In the genomic region with DNA sequence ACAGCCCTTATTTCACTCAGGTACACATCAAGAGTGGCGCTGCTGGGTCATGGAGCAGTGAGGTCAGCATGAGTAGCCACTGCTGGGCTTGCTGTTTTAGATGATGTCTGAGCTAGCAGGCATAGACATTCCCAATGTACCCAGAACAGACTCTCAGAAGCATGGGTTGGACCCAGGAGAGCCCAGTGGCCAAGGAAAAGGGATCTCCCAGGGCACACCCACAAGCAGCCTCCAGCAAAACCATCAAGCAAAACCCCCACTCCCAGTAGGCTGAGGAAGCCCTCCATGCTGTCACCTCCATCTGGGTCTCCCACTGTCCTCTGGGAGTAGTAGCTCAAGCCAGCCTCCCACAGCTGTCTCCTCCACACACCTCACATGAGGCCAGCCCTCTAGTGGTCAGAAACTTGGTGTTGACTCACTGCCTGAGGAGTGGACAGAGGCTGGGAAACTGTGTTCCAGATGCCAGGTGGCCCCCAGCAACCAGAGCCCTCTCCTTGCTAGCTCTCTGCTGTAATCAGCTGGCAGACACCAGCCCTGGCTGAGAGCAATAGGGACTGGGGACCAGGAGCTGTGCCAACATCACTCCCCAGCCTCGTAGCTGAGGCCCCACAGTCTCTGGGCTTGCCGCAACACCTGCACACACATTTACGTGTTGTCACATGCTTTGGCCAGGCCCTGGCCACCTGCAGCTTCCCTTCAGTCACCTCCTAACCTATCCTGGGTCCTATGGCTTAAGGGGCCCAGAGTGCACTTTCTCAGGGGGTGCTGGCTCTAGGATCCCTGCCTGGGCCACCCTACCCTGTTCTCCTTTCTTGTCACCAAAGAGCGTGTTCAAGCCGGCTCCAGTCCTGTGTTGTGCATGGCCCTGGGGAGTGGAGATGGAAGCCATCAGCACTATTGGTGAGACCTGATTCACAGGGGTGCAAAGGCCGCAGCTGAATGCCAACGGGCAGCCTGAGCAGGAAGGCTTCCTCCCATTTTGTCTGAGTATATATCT, we compare ENCODE assay signal across 1 cellular context.
TF ChIP-seq lines count a peak whose summit lies in the region.

No MANE protein-coding gene starts in this region.

TF ChIP-seq in K562, 482 proteins besides CTCF, POLR2A, EP300 and RAD21 (continued from another document):
- TF ChIP-seq, protein P1, sequence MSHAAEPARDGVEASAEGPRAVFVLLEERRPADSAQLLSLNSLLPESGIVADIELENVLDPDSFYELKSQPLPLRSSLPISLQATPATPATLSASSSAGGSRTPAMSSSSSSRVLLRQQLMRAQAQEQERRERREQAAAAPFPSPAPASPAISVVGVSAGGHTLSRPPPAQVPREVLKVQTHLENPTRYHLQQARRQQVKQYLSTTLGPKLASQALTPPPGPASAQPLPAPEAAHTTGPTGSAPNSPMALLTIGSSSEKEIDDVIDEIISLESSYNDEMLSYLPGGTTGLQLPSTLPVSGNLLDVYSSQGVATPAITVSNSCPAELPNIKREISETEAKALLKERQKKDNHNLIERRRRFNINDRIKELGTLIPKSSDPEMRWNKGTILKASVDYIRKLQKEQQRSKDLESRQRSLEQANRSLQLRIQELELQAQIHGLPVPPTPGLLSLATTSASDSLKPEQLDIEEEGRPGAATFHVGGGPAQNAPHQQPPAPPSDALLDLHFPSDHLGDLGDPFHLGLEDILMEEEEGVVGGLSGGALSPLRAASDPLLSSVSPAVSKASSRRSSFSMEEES (CRISPR knock-in tag; IDR thresholded peaks at IDR 0.05) = no peak
- no peak for TF ChIP-seq KLF6 (CRISPR knock-in tag; IDR thresholded peaks at IDR 0.05; ENCODE audit: borderline replicate concordance)
- peak; percentile 41; the same call in 1 of the 2 replicates for TF ChIP-seq ZBTB7A (IDR thresholded peaks at IDR 0.05; ENCODE audit: borderline replicate concordance, control insufficient read depth, low read depth, low read length)
- TF ChIP-seq, protein P2, sequence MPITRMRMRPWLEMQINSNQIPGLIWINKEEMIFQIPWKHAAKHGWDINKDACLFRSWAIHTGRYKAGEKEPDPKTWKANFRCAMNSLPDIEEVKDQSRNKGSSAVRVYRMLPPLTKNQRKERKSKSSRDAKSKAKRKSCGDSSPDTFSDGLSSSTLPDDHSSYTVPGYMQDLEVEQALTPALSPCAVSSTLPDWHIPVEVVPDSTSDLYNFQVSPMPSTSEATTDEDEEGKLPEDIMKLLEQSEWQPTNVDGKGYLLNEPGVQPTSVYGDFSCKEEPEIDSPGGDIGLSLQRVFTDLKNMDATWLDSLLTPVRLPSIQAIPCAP (CRISPR knock-in tag; IDR thresholded peaks at IDR 0.05; ENCODE audit: borderline replicate concordance) = no peak
- TF ChIP-seq ZNF23 (CRISPR knock-in tag; IDR thresholded peaks at IDR 0.05) = no peak
- no peak for TF ChIP-seq ZZZ3 (IDR thresholded peaks at IDR 0.05)
- TF ChIP-seq PHF21A (IDR thresholded peaks at IDR 0.05; ENCODE audit: borderline replicate concordance, low read depth) = no peak
- TF ChIP-seq, protein P3, sequence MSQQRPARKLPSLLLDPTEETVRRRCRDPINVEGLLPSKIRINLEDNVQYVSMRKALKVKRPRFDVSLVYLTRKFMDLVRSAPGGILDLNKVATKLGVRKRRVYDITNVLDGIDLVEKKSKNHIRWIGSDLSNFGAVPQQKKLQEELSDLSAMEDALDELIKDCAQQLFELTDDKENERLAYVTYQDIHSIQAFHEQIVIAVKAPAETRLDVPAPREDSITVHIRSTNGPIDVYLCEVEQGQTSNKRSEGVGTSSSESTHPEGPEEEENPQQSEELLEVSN (IDR thresholded peaks at IDR 0.05; ENCODE audit: borderline replicate concordance in 1 of 2, extremely low read depth in 1 of 2, insufficient read depth in 1 of 2, insufficient read length in 1 of 2, low read depth in 1 of 2, low read length in 1 of 2, poor library complexity in 1 of 2, severe bottlenecking in 1 of 2) = peak in 1 of 2 experiments; percentile 14
- TF ChIP-seq L3MBTL2 (IDR thresholded peaks at IDR 0.05) = peak; percentile 53; the same call in 1 of the 2 replicates
- no peak for TF ChIP-seq STAT5A (IDR thresholded peaks at IDR 0.05; ENCODE audit: borderline replicate concordance, low read length)
- TF ChIP-seq STAG1 (CRISPR knock-in tag; IDR thresholded peaks at IDR 0.05; ENCODE audit: borderline replicate concordance) = no peak
- TF ChIP-seq RBM15 (IDR thresholded peaks at IDR 0.05; ENCODE audit: insufficient read depth, low read length) = no peak
- no peak for TF ChIP-seq GTF2A2 (tag; IDR thresholded peaks at IDR 0.05)
- TF ChIP-seq MEF2A (IDR thresholded peaks at IDR 0.05; ENCODE audit: control insufficient read depth, low read depth, low read length) = no peak
- no peak for TF ChIP-seq ZSCAN29 (IDR thresholded peaks at IDR 0.05)
- TF ChIP-seq SPI1 (IDR thresholded peaks at IDR 0.05; ENCODE audit: borderline replicate concordance, low read depth, low read length) = no peak
- no peak for TF ChIP-seq ZNF212 (CRISPR knock-in tag; IDR thresholded peaks at IDR 0.05)
- no peak for TF ChIP-seq ZFPM2 (CRISPR knock-in tag; IDR thresholded peaks at IDR 0.05)
- TF ChIP-seq PTTG1 (tag; IDR thresholded peaks at IDR 0.05; ENCODE audit: low read depth) = no peak
- 0 out of 4 replicates have a peak, but pooled peaks of 1 of the 2 experiments have one; percentile 40 for TF ChIP-seq RCOR1 (IDR thresholded peaks at IDR 0.05; ENCODE audit: borderline replicate concordance in 1 of 2, low read depth in 2 of 2, low read length in 2 of 2)
- TF ChIP-seq, protein P4, sequence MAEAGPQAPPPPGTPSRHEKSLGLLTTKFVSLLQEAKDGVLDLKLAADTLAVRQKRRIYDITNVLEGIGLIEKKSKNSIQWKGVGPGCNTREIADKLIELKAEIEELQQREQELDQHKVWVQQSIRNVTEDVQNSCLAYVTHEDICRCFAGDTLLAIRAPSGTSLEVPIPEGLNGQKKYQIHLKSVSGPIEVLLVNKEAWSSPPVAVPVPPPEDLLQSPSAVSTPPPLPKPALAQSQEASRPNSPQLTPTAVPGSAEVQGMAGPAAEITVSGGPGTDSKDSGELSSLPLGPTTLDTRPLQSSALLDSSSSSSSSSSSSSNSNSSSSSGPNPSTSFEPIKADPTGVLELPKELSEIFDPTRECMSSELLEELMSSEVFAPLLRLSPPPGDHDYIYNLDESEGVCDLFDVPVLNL (CRISPR knock-in tag; IDR thresholded peaks at IDR 0.05; ENCODE audit: low read depth) = no peak
- no peak for TF ChIP-seq HNRNPUL1 (IDR thresholded peaks at IDR 0.05; ENCODE audit: low read length)
- TF ChIP-seq ZSCAN32 (CRISPR knock-in tag; IDR thresholded peaks at IDR 0.05) = no peak
- TF ChIP-seq NFE2L1 (tag; IDR thresholded peaks at IDR 0.05; ENCODE audit: borderline replicate concordance, low read depth) = no peak
- no peak for TF ChIP-seq YBX1 (IDR thresholded peaks at IDR 0.05)
- TF ChIP-seq CCNT2 (IDR thresholded peaks at IDR 0.05; ENCODE audit: borderline replicate concordance, extremely low read depth, insufficient read length, low read depth, low read length) = no peak
- TF ChIP-seq SAP30 (IDR thresholded peaks at IDR 0.05; ENCODE audit: borderline replicate concordance, insufficient read depth, low read depth, low read length, poor library complexity, severe bottlenecking) = no peak
- peak in 1 of 3 experiments; percentile 24 for TF ChIP-seq YY1 (IDR thresholded peaks at IDR 0.05; ENCODE audit: borderline replicate concordance in 1 of 3, control insufficient read depth in 1 of 3, extremely low read depth in 1 of 3, insufficient read depth in 3 of 3, insufficient read length in 1 of 3, insufficient replicate concordance in 2 of 3, low read depth in 1 of 3, low read length in 2 of 3)
- TF ChIP-seq PTRF (tag; IDR thresholded peaks at IDR 0.05) = no peak
- no peak for TF ChIP-seq ZNF589 (CRISPR knock-in tag; IDR thresholded peaks at IDR 0.05; ENCODE audit: low read depth)
- no peak for TF ChIP-seq TRIM28 (IDR thresholded peaks at IDR 0.05)
- TF ChIP-seq NCOR1 (IDR thresholded peaks at IDR 0.05) = no peak
- TF ChIP-seq HNRNPK (IDR thresholded peaks at IDR 0.05; ENCODE audit: low read depth, low read length, poor library complexity, severe bottlenecking) = no peak
- no peak for TF ChIP-seq ZNF174 (CRISPR knock-in tag; IDR thresholded peaks at IDR 0.05)
- TF ChIP-seq, protein P5, sequence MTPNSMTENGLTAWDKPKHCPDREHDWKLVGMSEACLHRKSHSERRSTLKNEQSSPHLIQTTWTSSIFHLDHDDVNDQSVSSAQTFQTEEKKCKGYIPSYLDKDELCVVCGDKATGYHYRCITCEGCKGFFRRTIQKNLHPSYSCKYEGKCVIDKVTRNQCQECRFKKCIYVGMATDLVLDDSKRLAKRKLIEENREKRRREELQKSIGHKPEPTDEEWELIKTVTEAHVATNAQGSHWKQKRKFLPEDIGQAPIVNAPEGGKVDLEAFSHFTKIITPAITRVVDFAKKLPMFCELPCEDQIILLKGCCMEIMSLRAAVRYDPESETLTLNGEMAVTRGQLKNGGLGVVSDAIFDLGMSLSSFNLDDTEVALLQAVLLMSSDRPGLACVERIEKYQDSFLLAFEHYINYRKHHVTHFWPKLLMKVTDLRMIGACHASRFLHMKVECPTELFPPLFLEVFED (CRISPR knock-in tag; conservative IDR thresholded peaks at IDR 0.05) = no peak
- TF ChIP-seq ZNF274 (IDR thresholded peaks at IDR 0.05; ENCODE audit: borderline replicate concordance, low read depth, low read length) = no peak
- TF ChIP-seq ZC3H8 (IDR thresholded peaks at IDR 0.05) = no peak
- TF ChIP-seq, protein P6, sequence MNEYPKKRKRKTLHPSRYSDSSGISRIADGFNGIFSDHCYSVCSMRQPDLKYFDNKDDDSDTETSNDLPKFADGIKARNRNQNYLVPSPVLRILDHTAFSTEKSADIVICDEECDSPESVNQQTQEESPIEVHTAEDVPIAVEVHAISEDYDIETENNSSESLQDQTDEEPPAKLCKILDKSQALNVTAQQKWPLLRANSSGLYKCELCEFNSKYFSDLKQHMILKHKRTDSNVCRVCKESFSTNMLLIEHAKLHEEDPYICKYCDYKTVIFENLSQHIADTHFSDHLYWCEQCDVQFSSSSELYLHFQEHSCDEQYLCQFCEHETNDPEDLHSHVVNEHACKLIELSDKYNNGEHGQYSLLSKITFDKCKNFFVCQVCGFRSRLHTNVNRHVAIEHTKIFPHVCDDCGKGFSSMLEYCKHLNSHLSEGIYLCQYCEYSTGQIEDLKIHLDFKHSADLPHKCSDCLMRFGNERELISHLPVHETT (CRISPR knock-in tag; conservative IDR thresholded peaks at IDR 0.05 in 1 of 2, IDR thresholded peaks at IDR 0.05 in 1 of 2) = no peak
- TF ChIP-seq STAT5B (CRISPR knock-in tag; IDR thresholded peaks at IDR 0.05) = no peak
- no peak for TF ChIP-seq C11orf30 (IDR thresholded peaks at IDR 0.05; ENCODE audit: low read depth)
- no peak for TF ChIP-seq ZNF133 (CRISPR knock-in tag; IDR thresholded peaks at IDR 0.05)
- no peak for TF ChIP-seq MBD2 (IDR thresholded peaks at IDR 0.05; ENCODE audit: borderline replicate concordance, low read depth)
- TF ChIP-seq DACH1 (IDR thresholded peaks at IDR 0.05; ENCODE audit: partially characterized antibody) = peak; percentile 59
- no peak for TF ChIP-seq GATAD2A (IDR thresholded peaks at IDR 0.05)
- no peak for TF ChIP-seq SNRNP70 (optimal IDR thresholded peaks at IDR 0.05; ENCODE audit: low read depth, low read length)
- TF ChIP-seq SMARCC2 (IDR thresholded peaks at IDR 0.05; ENCODE audit: low read depth) = no peak
- TF ChIP-seq LEF1 (IDR thresholded peaks at IDR 0.05) = no peak
- no peak for TF ChIP-seq HDAC6 (IDR thresholded peaks at IDR 0.05; ENCODE audit: low read depth, low read length)
- TF ChIP-seq, protein P7, sequence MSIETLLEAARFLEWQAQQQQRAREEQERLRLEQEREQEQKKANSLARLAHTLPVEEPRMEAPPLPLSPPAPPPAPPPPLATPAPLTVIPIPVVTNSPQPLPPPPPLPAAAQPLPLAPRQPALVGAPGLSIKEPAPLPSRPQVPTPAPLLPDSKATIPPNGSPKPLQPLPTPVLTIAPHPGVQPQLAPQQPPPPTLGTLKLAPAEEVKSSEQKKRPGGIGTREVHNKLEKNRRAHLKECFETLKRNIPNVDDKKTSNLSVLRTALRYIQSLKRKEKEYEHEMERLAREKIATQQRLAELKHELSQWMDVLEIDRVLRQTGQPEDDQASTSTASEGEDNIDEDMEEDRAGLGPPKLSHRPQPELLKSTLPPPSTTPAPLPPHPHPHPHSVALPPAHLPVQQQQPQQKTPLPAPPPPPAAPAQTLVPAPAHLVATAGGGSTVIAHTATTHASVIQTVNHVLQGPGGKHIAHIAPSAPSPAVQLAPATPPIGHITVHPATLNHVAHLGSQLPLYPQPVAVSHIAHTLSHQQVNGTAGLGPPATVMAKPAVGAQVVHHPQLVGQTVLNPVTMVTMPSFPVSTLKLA (conservative IDR thresholded peaks at IDR 0.05) = no peak
